In the genomic region with DNA sequence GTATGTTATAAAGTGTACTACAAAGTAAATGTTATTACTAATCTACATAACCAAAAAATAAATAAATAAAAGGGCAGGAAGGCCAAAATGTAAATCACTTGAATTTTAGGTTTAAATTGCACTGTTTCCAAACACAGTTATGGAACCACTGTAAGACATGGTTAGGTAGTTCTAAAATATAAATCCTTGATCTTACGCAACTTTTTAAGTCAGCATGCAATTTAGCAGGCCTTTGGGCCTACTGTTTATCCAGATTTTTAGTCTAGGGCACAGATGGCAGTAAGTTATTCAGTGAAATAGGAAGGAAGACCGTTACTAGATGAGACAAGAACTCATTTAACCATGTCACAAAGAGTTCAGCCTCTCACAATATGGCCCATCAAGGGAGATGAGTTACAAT, we compare ENCODE assay signal across 32 cellular contexts.
"Had no signal": no experiment of that assay in that cellular context is flagged by ENCODE, and none has a peak within 500 bp of the region (broad histone marks: within the 10 kb centered on the region; RNA-seq: fewer than 3 reads in every experiment).

No MANE protein-coding gene starts in this region.

- DNase-seq: activated CD4-positive, alpha-beta memory T cell treated with anti-CD3 and anti-CD28 coated beads, Interleukin-2, amount 10 ng/mL, durations not matched to agents 7 days and 5 days; activated CD4-positive, alpha-beta T cell treated with anti-CD3 and anti-CD28 coated beads for 1 hour; activated CD4-positive, alpha-beta T cell treated with anti-CD3 and anti-CD28 coated beads for 4 hours; activated CD4-positive, alpha-beta T cell treated with anti-CD3 and anti-CD28 coated beads, Interleukin-2, amount 10 ng/mL, durations not matched to agents 7 days and 5 days; activated CD4-positive, alpha-beta T cell treated with anti-CD3 and anti-CD28 coated beads, Interleukin-2, amount 50 U/mL, for 4 hours; activated CD8-positive, alpha-beta memory T cell treated with anti-CD3 and anti-CD28 coated beads, Interleukin-2, amount 50 U/mL, for 48 hours; activated effector memory CD4-positive, alpha-beta T cell treated with Interleukin-2 at 50 U/mL for 16 hours; activated gamma-delta T cell treated with Interleukin-2 at 50 U/mL for 16 hours; activated naive CD4-positive, alpha-beta T cell treated with anti-CD3 and anti-CD28 coated beads, Interleukin-2, amount 50 U/mL, for 16 hours; activated naive CD4-positive, alpha-beta T cell treated with Interleukin-2 at 50 U/mL for 16 hours; activated naive CD8-positive, alpha-beta T cell treated with anti-CD3 and anti-CD28 coated beads, Interleukin-2, amount 10 ng/mL, durations not matched to agents 7 days and 5 days; activated T-cell treated with anti-CD3 and anti-CD28 coated beads for 4 hours; activated T-cell treated with anti-CD3 and anti-CD28 coated beads, Interleukin-2, amount 50 U/mL, for 24 hours; amniotic stem cell; anterior cingulate cortex; brain microvascular endothelial cell; dorsolateral prefrontal cortex; effector CD4-positive, alpha-beta T cell; effector memory CD8-positive, alpha-beta T cell; erythroblast; foreskin keratinocyte; gastrocnemius medialis; heart right ventricle; T-helper 2 cell had no signal

- H3K4me1 ChIP-seq: esophagus muscularis mucosa, foreskin keratinocyte had no signal

- H3K27me3 ChIP-seq: brain microvascular endothelial cell, dorsolateral prefrontal cortex, esophagus muscularis mucosa, foreskin keratinocyte, gastrocnemius medialis, heart right ventricle, hepatocyte had no signal

- H3K4me2 ChIP-seq: hepatocyte had no signal

- H3K36me3 ChIP-seq: brain microvascular endothelial cell, esophagus muscularis mucosa, gastrocnemius medialis, heart right ventricle had no signal

- H3K9me3 Mint-ChIP-seq: activated CD4-positive, alpha-beta memory T cell treated with anti-CD3 and anti-CD28 coated beads, Interleukin-2, amount 10 ng/mL, durations not matched to agents 7 days and 5 days; activated naive CD8-positive, alpha-beta T cell treated with anti-CD3 and anti-CD28 coated beads, Interleukin-2, amount 10 ng/mL, durations not matched to agents 7 days and 5 days; activated T-cell treated with anti-CD3 and anti-CD28 coated beads, Interleukin-2, amount 50 U/mL, for 24 hours; activated T-helper 17 cell treated with anti-CD3 and anti-CD28 coated beads, Interleukin-2, amount 50 U/mL, for 72 hours; central memory CD8-positive, alpha-beta T cell; dendritic cell treated with granulocyte-macrophage colony-stimulating factor and Interleukin-4, amounts not matched to agents 40 ng/mL and 50 ng/mL, for 4 days; effector memory CD8-positive, alpha-beta T cell; WTC11 had no signal

- ATAC-seq: activated T-helper 17 cell treated with anti-CD3 and anti-CD28 coated beads, Interleukin-2, amount 50 U/mL, for 72 hours; effector memory CD8-positive, alpha-beta T cell; foreskin keratinocyte; heart right ventricle; WTC11 had no signal

- H2AFZ ChIP-seq: hepatocyte had no signal

- H3K4me3 ChIP-seq: coronary artery, dorsolateral prefrontal cortex, esophagus muscularis mucosa, gastrocnemius medialis, heart right ventricle, hepatocyte had no signal

- H3K4me3 Mint-ChIP-seq: activated CD4-positive, alpha-beta memory T cell treated with anti-CD3 and anti-CD28 coated beads, Interleukin-2, amount 10 ng/mL, durations not matched to agents 7 days and 5 days; activated CD4-positive, alpha-beta T cell treated with anti-CD3 and anti-CD28 coated beads, Interleukin-2, amount 10 ng/mL, durations not matched to agents 7 days and 5 days; activated naive CD8-positive, alpha-beta T cell treated with anti-CD3 and anti-CD28 coated beads, Interleukin-2, amount 10 ng/mL, durations not matched to agents 7 days and 5 days; activated T-cell treated with anti-CD3 and anti-CD28 coated beads, Interleukin-2, amount 50 U/mL, for 24 hours; activated T-helper 17 cell treated with anti-CD3 and anti-CD28 coated beads, Interleukin-2, amount 50 U/mL, for 72 hours; central memory CD8-positive, alpha-beta T cell; dendritic cell treated with granulocyte-macrophage colony-stimulating factor and Interleukin-4, amounts not matched to agents 40 ng/mL and 50 ng/mL, for 4 days; effector memory CD8-positive, alpha-beta T cell; WTC11 had no signal

- H3K27ac ChIP-seq: brain microvascular endothelial cell, coronary artery, dorsolateral prefrontal cortex, esophagus muscularis mucosa, foreskin keratinocyte, gastrocnemius medialis, heart right ventricle, hepatocyte, VCaP had no signal

- H3K27ac Mint-ChIP-seq: activated CD4-positive, alpha-beta memory T cell treated with anti-CD3 and anti-CD28 coated beads, Interleukin-2, amount 10 ng/mL, durations not matched to agents 7 days and 5 days; activated CD4-positive, alpha-beta T cell treated with anti-CD3 and anti-CD28 coated beads, Interleukin-2, amount 10 ng/mL, durations not matched to agents 7 days and 5 days; activated naive CD8-positive, alpha-beta T cell treated with anti-CD3 and anti-CD28 coated beads, Interleukin-2, amount 10 ng/mL, durations not matched to agents 7 days and 5 days; activated T-cell treated with anti-CD3 and anti-CD28 coated beads, Interleukin-2, amount 50 U/mL, for 24 hours; activated T-helper 17 cell treated with anti-CD3 and anti-CD28 coated beads, Interleukin-2, amount 50 U/mL, for 72 hours; dendritic cell treated with granulocyte-macrophage colony-stimulating factor and Interleukin-4, amounts not matched to agents 40 ng/mL and 50 ng/mL, for 4 days; effector memory CD8-positive, alpha-beta T cell; WTC11 had no signal

- H3K9me3 ChIP-seq: esophagus muscularis mucosa, gastrocnemius medialis, heart right ventricle had no signal

- H3K27me3 Mint-ChIP-seq: activated CD4-positive, alpha-beta memory T cell treated with anti-CD3 and anti-CD28 coated beads, Interleukin-2, amount 10 ng/mL, durations not matched to agents 7 days and 5 days; activated CD4-positive, alpha-beta T cell treated with anti-CD3 and anti-CD28 coated beads, Interleukin-2, amount 10 ng/mL, durations not matched to agents 7 days and 5 days; activated naive CD8-positive, alpha-beta T cell treated with anti-CD3 and anti-CD28 coated beads, Interleukin-2, amount 10 ng/mL, durations not matched to agents 7 days and 5 days; activated T-cell treated with anti-CD3 and anti-CD28 coated beads, Interleukin-2, amount 50 U/mL, for 24 hours; activated T-helper 17 cell treated with anti-CD3 and anti-CD28 coated beads, Interleukin-2, amount 50 U/mL, for 72 hours; central memory CD8-positive, alpha-beta T cell; dendritic cell treated with granulocyte-macrophage colony-stimulating factor and Interleukin-4, amounts not matched to agents 40 ng/mL and 50 ng/mL, for 4 days; effector memory CD8-positive, alpha-beta T cell had no signal
